ENCODE assay signal across 1 cellular context in genomic region chrX:39730671-39731389, GRCh38.
A peak's percentile ranks its signal among the peaks of the same experiment; 100 is the strongest.
TF ChIP-seq lines count a peak whose summit lies in the region.

No MANE protein-coding gene starts in this region.

TF ChIP-seq in HEK293, 187 proteins besides CTCF, POLR2A, EP300 and RAD21 (continued from another document):
- TF ChIP-seq, protein P1, sequence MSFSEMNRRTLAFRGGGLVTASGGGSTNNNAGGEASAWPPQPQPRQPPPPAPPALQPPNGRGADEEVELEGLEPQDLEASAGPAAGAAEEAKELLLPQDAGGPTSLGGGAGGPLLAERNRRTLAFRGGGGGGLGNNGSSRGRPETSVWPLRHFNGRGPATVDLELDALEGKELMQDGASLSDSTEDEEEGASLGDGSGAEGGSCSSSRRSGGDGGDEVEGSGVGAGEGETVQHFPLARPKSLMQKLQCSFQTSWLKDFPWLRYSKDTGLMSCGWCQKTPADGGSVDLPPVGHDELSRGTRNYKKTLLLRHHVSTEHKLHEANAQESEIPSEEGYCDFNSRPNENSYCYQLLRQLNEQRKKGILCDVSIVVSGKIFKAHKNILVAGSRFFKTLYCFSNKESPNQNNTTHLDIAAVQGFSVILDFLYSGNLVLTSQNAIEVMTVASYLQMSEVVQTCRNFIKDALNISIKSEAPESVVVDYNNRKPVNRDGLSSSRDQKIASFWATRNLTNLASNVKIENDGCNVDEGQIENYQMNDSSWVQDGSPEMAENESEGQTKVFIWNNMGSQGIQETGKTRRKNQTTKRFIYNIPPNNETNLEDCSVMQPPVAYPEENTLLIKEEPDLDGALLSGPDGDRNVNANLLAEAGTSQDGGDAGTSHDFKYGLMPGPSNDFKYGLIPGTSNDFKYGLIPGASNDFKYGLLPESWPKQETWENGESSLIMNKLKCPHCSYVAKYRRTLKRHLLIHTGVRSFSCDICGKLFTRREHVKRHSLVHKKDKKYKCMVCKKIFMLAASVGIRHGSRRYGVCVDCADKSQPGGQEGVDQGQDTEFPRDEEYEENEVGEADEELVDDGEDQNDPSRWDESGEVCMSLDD (tag by site-specific recombination; IDR thresholded peaks at IDR 0.05): 0 out of 2 replicates have a peak, but pooled peaks have one; percentile 37
- TF ChIP-seq ZSCAN23 (tag by site-specific recombination; IDR thresholded peaks at IDR 0.05) (no peak), HIC1 (tag by site-specific recombination; IDR thresholded peaks at IDR 0.05) (no peak), ZBTB8A (tag by site-specific recombination; IDR thresholded peaks at IDR 0.05) (peak; percentile 36), ZNF350 (tag by site-specific recombination; IDR thresholded peaks at IDR 0.05) (no peak), ZNF324 (tag by site-specific recombination; IDR thresholded peaks at IDR 0.05) (0 out of 2 replicates have a peak, but pooled peaks have one; percentile 37), ZNF792 (tag by site-specific recombination; IDR thresholded peaks at IDR 0.05) (no peak), MEIS1 (CRISPR knock-in tag; IDR thresholded peaks at IDR 0.05; ENCODE audit: borderline replicate concordance) (peak; percentile 54; the same call in 1 of the 2 replicates), ZNF18 (tag by site-specific recombination; IDR thresholded peaks at IDR 0.05) (peak; percentile 80; the same call in 1 of the 2 replicates), ZBTB1 (tag by site-specific recombination; IDR thresholded peaks at IDR 0.05) (no peak), KLF7 (tag by site-specific recombination; IDR thresholded peaks at IDR 0.05; ENCODE audit: borderline replicate concordance) (no peak), ZNF707 (tag by site-specific recombination; IDR thresholded peaks at IDR 0.05) (no peak), BCL11A (tag by site-specific recombination; IDR thresholded peaks at IDR 0.05; ENCODE audit: low read depth) (no peak), ZNF239 (tag by site-specific recombination; IDR thresholded peaks at IDR 0.05) (no peak), HOXD13 (CRISPR knock-in tag; IDR thresholded peaks at IDR 0.05; ENCODE audit: borderline replicate concordance) (no peak), ZNF423 (tag by site-specific recombination; IDR thresholded peaks at IDR 0.05) (0 out of 2 replicates have a peak, but pooled peaks have one; percentile 34), ZFP3 (tag by site-specific recombination; IDR thresholded peaks at IDR 0.05; ENCODE audit: low read depth) (no peak), ZNF571 (tag by site-specific recombination; IDR thresholded peaks at IDR 0.05) (no peak), ZNF654 (tag by site-specific recombination; IDR thresholded peaks at IDR 0.05; ENCODE audit: low read depth) (peak; percentile 86), ZFP37 (tag by site-specific recombination; IDR thresholded peaks at IDR 0.05) (no peak), PATZ1 (tag by site-specific recombination; IDR thresholded peaks at IDR 0.05) (peak; percentile 65), TSHZ1 (tag by site-specific recombination; IDR thresholded peaks at IDR 0.05; ENCODE audit: borderline replicate concordance) (no peak), ZFP41 (tag by site-specific recombination; IDR thresholded peaks at IDR 0.05; ENCODE audit: borderline replicate concordance) (no peak), ZNF747 (tag by site-specific recombination; IDR thresholded peaks at IDR 0.05) (no peak), MZF1 (tag by site-specific recombination; IDR thresholded peaks at IDR 0.05; ENCODE audit: borderline replicate concordance) (peak; percentile 90; the same call in 1 of the 2 replicates)
- TF ChIP-seq, protein P2, sequence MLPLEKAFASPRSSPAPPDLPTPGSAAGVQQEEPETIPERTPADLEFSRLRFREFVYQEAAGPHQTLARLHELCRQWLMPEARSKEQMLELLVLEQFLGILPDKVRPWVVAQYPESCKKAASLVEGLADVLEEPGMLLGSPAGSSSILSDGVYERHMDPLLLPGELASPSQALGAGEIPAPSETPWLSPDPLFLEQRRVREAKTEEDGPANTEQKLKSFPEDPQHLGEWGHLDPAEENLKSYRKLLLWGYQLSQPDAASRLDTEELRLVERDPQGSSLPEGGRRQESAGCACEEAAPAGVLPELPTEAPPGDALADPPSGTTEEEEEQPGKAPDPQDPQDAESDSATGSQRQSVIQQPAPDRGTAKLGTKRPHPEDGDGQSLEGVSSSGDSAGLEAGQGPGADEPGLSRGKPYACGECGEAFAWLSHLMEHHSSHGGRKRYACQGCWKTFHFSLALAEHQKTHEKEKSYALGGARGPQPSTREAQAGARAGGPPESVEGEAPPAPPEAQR (tag by site-specific recombination; IDR thresholded peaks at IDR 0.05): no peak
- TF ChIP-seq, protein P3, sequence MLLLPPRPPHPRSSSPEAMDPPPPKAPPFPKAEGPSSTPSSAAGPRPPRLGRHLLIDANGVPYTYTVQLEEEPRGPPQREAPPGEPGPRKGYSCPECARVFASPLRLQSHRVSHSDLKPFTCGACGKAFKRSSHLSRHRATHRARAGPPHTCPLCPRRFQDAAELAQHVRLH (tag by site-specific recombination; IDR thresholded peaks at IDR 0.05): no peak
- TF ChIP-seq, protein P4, sequence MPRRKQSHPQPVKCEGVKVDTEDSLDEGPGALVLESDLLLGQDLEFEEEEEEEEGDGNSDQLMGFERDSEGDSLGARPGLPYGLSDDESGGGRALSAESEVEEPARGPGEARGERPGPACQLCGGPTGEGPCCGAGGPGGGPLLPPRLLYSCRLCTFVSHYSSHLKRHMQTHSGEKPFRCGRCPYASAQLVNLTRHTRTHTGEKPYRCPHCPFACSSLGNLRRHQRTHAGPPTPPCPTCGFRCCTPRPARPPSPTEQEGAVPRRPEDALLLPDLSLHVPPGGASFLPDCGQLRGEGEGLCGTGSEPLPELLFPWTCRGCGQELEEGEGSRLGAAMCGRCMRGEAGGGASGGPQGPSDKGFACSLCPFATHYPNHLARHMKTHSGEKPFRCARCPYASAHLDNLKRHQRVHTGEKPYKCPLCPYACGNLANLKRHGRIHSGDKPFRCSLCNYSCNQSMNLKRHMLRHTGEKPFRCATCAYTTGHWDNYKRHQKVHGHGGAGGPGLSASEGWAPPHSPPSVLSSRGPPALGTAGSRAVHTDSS (tag by site-specific recombination; IDR thresholded peaks at IDR 0.05): no peak
- TF ChIP-seq, protein P5, sequence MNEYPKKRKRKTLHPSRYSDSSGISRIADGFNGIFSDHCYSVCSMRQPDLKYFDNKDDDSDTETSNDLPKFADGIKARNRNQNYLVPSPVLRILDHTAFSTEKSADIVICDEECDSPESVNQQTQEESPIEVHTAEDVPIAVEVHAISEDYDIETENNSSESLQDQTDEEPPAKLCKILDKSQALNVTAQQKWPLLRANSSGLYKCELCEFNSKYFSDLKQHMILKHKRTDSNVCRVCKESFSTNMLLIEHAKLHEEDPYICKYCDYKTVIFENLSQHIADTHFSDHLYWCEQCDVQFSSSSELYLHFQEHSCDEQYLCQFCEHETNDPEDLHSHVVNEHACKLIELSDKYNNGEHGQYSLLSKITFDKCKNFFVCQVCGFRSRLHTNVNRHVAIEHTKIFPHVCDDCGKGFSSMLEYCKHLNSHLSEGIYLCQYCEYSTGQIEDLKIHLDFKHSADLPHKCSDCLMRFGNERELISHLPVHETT (tag by site-specific recombination; IDR thresholded peaks at IDR 0.05): no peak
